In the genomic region with DNA sequence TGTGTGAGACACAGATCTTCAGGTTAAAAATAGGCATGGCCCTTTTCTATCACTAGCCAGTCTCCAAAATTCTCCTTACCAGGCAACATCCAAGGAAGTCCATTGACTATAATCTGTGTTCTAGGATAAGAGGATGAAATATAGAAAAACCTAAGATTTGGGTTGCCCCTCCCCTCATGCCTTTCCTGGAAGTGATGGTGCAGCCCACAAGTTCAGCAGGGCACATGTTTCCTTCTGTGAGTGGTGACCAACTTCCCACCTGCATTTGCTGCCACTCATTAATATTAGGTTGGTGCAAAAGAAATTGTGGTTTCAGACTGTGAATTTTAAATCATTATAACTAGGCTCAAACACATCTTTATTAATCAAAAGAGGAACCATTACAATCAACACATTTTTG, we compare ENCODE assay signal across 1 cellular context.
TF ChIP-seq lines count a peak whose summit lies in the region.

No MANE protein-coding gene starts in this region.

TF ChIP-seq in GM12878, 131 proteins besides CTCF, POLR2A, EP300 and RAD21:
- no peak for TF ChIP-seq YBX1 (IDR thresholded peaks at IDR 0.05)
- TF ChIP-seq STAT1 (conservative IDR thresholded peaks at IDR 0.05): no peak
- no peak for TF ChIP-seq PAX8 (IDR thresholded peaks at IDR 0.05)
- TF ChIP-seq CREM (IDR thresholded peaks at IDR 0.05; ENCODE audit: low read depth): no peak
- no peak for TF ChIP-seq MYB (IDR thresholded peaks at IDR 0.05; ENCODE audit: borderline replicate concordance, low read depth, low read length)
- no peak for TF ChIP-seq ZZZ3 (IDR thresholded peaks at IDR 0.05; ENCODE audit: control insufficient read depth, insufficient read length, low read depth)
- no peak for TF ChIP-seq SUZ12 (IDR thresholded peaks at IDR 0.05; ENCODE audit: unreplicated experiment)
- no peak for TF ChIP-seq ZNF384 (IDR thresholded peaks at IDR 0.05; ENCODE audit: borderline replicate concordance, low read depth, low read length)
- TF ChIP-seq ATF7 (IDR thresholded peaks at IDR 0.05; ENCODE audit: low read depth): no peak
- no peak for TF ChIP-seq CEBPZ (IDR thresholded peaks at IDR 0.05; ENCODE audit: low read depth, low read length)
TF ChIP-seq in GM12878: peak in this region for 0.
